ENCODE assay signal across 8 cellular contexts in the genomic region with DNA sequence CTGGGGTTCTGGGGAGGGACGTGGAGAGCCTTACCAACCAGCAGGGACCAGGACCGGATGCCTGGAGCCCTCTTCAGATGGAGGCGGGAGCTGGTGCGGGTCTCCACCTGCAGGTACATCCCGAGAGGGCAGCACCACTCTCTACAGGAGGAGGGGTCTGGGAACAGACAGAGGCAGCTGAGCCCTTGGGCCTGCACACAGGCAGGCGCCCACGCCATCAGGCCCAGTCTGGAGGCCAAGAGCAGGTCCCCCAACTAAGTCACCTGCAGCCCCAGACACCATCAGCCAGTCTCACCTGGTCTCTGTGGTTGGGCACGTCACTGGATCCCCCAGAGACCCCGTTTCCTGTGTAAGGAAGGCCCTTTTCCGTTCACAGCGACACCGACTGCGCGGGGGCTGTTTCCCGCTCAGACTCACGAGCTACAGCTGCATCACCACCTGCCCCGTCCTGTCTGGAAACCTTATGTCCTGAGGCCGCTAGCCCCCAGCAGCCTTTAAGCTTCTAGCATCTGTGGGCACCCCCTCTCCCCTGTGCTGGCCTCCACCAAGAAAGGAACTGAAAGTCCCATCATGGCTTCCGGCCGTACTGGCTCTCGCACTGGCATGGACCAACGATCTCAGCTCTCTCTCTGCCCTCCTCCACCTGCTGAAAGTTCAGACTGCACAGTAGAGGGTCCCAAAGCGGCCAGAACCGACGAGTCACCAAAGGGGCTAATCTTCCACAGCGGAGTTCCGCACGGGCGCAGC. TPM values are rescaled to one million over a fixed set of nuclear protein-coding genes. Genes with fewer than 3 reads are reported as not detected.
DNase-seq lines count a peak whose midpoint lies in the region; ATAC-seq and TF ChIP-seq lines count a peak whose summit lies in the region.

No MANE protein-coding gene starts in this region.

- peak; percentile 100 for DNase-seq in OCI-LY7 (ENCODE audit: low spot score)
- peak; percentile 65 for DNase-seq in activated gamma-delta T cell treated with anti-CD3 and anti-CD28 coated beads, Interleukin-2, amount 50 U/mL, for 16 hours (ENCODE audit: low read depth)
- peak; percentile 52 to 78 for DNase-seq in stimulated activated CD4-positive, alpha-beta T cell treated with anti-CD3 and anti-CD28 coated beads, Interleukin-4, amount 100 ng/mL, for 4 hours
- no peak for DNase-seq in SW 1271 (lab: John Stamatoyannopoulos, UW)

- H3K79me2 ChIP-seq in OCI-LY7 (ENCODE audit: insufficient read depth, low read depth, low read length), result peaks cover 39% of the 10 kb centered on the region

- H3K9me2 ChIP-seq in OCI-LY7 (ENCODE audit: insufficient read depth, low read length), result no peaks in the 10 kb centered on the region

- TF ChIP-seq CTCF in OCI-LY7 (conservative IDR thresholded peaks at IDR 0.05; ENCODE audit: low read length), result peak; percentile 46

- POLR2A ChIA-PET in OCI-LY7 (lab: Charles Lee), result interaction anchor here (1.0 to 2.0 kb wide), 8 partner anchors 9 to 98 kb away, joined by 3 to 11 read pairs (median 4); a partner anchor contains a TSS

- peak overlapping the region; percentile 98 for H3K27ac ChIP-seq in OCI-LY7 (ENCODE audit: low read depth, low read length, poor library complexity, severe bottlenecking)

- peak; percentile 47 for ATAC-seq in HG02623 (IDR thresholded peaks at IDR 0.05; ENCODE audit: unreplicated experiment)
- no peak for ATAC-seq in HG03469 (IDR thresholded peaks at IDR 0.05; ENCODE audit: unreplicated experiment)

- BruUV-seq in OCI-LY7 (replicated peaks; lab: Mats Ljungman, UMichigan), result no TSS peak

- H3K4me2 ChIP-seq in OCI-LY7 (ENCODE audit: low read length), result peak overlapping the region; percentile 83

- H3K4me3 ChIP-seq in OCI-LY7 (ENCODE audit: low read depth, low read length, poor library complexity, severe bottlenecking) (peak overlapping the region; percentile 80), iPS-18c (ENCODE audit: insufficient read depth, low read depth, low read length) (0 out of 2 replicates have a peak overlapping the region, but pooled peaks have one; percentile 97)

- CTCF ChIA-PET in OCI-LY7 (lab: Charles Lee; ENCODE audit: unreplicated experiment), result interaction anchor here (1.4 kb wide), 1 partner anchor 98 kb away, joined by 6 read pairs; no protein-coding TSS in a partner anchor

- H4K20me1 ChIP-seq in OCI-LY7 (ENCODE audit: insufficient read depth, low read length), result peaks cover 3% of the 10 kb centered on the region

- H2AFZ ChIP-seq in OCI-LY7 (ENCODE audit: low read length), result no peak overlapping the region

- intact Hi-C loops in OCI-LY7 (cut with micrococcal nuclease; ENCODE audit: unreplicated experiment), result loop anchor here (1.0 to 2.0 kb wide), 8 partner anchors 9 to 229 kb away; a partner anchor contains a TSS

- H3K36me3 ChIP-seq in OCI-LY7 (ENCODE audit: insufficient read depth, low read length), result peaks cover 47% of the 10 kb centered on the region

- TF ChIP-seq POLR2A in GM15510 (IDR thresholded peaks at IDR 0.05; ENCODE audit: borderline replicate concordance, extremely low read depth, insufficient read length), result peak; percentile 68

- H3K9me3 ChIP-seq in OCI-LY7 (ENCODE audit: low read length), result peaks cover 11% of the 10 kb centered on the region; the same call in 1 of the 2 replicates
- H3K9me3 ChIP-seq in iPS-18c (ENCODE audit: control insufficient read depth, insufficient read depth, low read length), result peaks cover 2% of the 10 kb centered on the region

- peaks cover 40% of the 10 kb centered on the region for H3K4me1 ChIP-seq in OCI-LY7 (ENCODE audit: insufficient read depth, low read length, poor library complexity, severe bottlenecking)

RNA-seq across cellular contexts. Expression of a gene that starts 1.2 kb away (rescaled TPM):
- total RNA-seq in OCI-LY7 (2014; rRNA removed; shearing (Covaris generic)), result 424 and 470 TPM in 2 replicates
- total RNA-seq in OCI-LY7 (2022), result 679 and 701 TPM in 2 replicates

RNA-seq across cellular contexts. Expression of a gene that starts 9.2 kb away (rescaled TPM):
- 75.0 and 82.5 TPM in 2 replicates for total RNA-seq in OCI-LY7 (2014; rRNA removed; shearing (Covaris generic))
- total RNA-seq in OCI-LY7 (2022), result 148 and 151 TPM in 2 replicates

RNA-seq across cellular contexts. Expression of a gene that starts 30.9 kb away (rescaled TPM):
- 46.9 and 55.6 TPM in 2 replicates for total RNA-seq in OCI-LY7 (2014; rRNA removed; shearing (Covaris generic))
- 65.2 and 80.8 TPM in 2 replicates for total RNA-seq in OCI-LY7 (2022)

RNA-seq across cellular contexts. Expression of a gene that starts 31.2 kb away (rescaled TPM):
- 88.8 and 93.2 TPM in 2 replicates for total RNA-seq in OCI-LY7 (2014; rRNA removed; shearing (Covaris generic))
- 87.9 and 94.7 TPM in 2 replicates for total RNA-seq in OCI-LY7 (2022)

Comparison
In these comparisons a context has a peak if more than half of its experiments do, and no peak if none do; other contexts are left out.
1. DNase-seq: peak in OCI-LY7 (single experiment), activated gamma-delta T cell treated with anti-CD3 and anti-CD28 coated beads, Interleukin-2, amount 50 U/mL, for 16 hours (single experiment) and stimulated activated CD4-positive, alpha-beta T cell treated with anti-CD3 and anti-CD28 coated beads, Interleukin-4, amount 100 ng/mL, for 4 hours (2 of 2); none in SW 1271 (0 of 2).